Comparison of ENCODE assay signal across 1 cellular context in the genomic region with DNA sequence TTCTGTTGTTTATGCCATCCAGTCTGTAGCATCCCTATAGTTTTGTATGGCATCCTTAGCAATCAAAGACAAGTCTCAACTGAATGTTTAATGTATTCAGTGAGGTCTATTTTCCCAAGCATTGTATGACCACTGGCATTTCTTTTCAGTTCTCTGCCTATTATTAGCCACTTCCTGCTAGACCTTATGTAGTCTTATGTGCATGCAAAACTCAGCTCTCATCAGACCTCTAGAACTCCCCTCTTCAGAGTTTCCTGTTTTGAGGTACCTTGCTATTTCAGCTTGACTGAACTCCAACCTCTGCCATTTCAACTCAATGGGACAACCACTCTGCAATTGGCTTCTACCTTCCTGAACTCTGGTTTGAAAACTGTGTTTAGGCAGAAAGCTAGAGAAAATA.
TF ChIP-seq lines count a peak whose summit lies in the region.

No MANE protein-coding gene starts in this region.

TF ChIP-seq in GM23338, 12 proteins besides CTCF, POLR2A, EP300 and RAD21 (continued from another document):
- TF ChIP-seq, protein P1, sequence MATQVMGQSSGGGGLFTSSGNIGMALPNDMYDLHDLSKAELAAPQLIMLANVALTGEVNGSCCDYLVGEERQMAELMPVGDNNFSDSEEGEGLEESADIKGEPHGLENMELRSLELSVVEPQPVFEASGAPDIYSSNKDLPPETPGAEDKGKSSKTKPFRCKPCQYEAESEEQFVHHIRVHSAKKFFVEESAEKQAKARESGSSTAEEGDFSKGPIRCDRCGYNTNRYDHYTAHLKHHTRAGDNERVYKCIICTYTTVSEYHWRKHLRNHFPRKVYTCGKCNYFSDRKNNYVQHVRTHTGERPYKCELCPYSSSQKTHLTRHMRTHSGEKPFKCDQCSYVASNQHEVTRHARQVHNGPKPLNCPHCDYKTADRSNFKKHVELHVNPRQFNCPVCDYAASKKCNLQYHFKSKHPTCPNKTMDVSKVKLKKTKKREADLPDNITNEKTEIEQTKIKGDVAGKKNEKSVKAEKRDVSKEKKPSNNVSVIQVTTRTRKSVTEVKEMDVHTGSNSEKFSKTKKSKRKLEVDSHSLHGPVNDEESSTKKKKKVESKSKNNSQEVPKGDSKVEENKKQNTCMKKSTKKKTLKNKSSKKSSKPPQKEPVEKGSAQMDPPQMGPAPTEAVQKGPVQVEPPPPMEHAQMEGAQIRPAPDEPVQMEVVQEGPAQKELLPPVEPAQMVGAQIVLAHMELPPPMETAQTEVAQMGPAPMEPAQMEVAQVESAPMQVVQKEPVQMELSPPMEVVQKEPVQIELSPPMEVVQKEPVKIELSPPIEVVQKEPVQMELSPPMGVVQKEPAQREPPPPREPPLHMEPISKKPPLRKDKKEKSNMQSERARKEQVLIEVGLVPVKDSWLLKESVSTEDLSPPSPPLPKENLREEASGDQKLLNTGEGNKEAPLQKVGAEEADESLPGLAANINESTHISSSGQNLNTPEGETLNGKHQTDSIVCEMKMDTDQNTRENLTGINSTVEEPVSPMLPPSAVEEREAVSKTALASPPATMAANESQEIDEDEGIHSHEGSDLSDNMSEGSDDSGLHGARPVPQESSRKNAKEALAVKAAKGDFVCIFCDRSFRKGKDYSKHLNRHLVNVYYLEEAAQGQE (IDR thresholded peaks at IDR 0.05; ENCODE audit: unreplicated experiment) = no peak
- TF ChIP-seq EZH2 (IDR thresholded peaks at IDR 0.05; ENCODE audit: low read depth, unreplicated experiment) (no peak), POLR2AphosphoS5 (IDR thresholded peaks at IDR 0.05; ENCODE audit: low read depth) (no peak), STAT1 (IDR thresholded peaks at IDR 0.05; ENCODE audit: unreplicated experiment) (no peak)
